Comparison of ENCODE assay signal across 20 cellular contexts in genomic region chr6:7836371-7837026, GRCh38.
A peak's percentile ranks its signal among the peaks of the same experiment; 100 is the strongest.
DNase-seq lines count a peak whose midpoint lies in the region; ATAC-seq, FAIRE-seq and TF ChIP-seq lines count a peak whose summit lies in the region.
"Had no signal": no experiment of that assay in that cellular context is flagged by ENCODE, and none has a peak within 500 bp of the region (broad histone marks: within the 10 kb centered on the region; RNA-seq: fewer than 3 reads in every experiment).

No MANE protein-coding gene starts in this region.

- H3K4me3 ChIP-seq in HepG2 (replicated peaks in 1 of 3; ENCODE audit: insufficient read depth in 1 of 3, low read depth in 2 of 3, low read length in 3 of 3) (no peak overlapping the region), right lobe of liver (no peak overlapping the region), adrenal gland (no peak overlapping the region)
- H3K4me3 ChIP-seq: A549; BLaER1 treated with 17β-estradiol and CSF1 and Interleukin-3, amounts not matched to agents 10 nM and 100 nM had no signal

- POLR2A ChIA-PET in HepG2 (lab: Yijun Ruan, JAX) = no interaction called here

- no peak overlapping the region for H3K9ac ChIP-seq in HepG2 (ENCODE audit: insufficient read depth, low read depth, low read length)
- H3K9ac ChIP-seq: BLaER1 treated with 17β-estradiol and CSF1 and Interleukin-3, amounts not matched to agents 10 nM and 100 nM had no signal

- TF ChIP-seq POLR2A in HepG2 (IDR thresholded peaks at IDR 0.05; ENCODE audit: insufficient read depth in 1 of 2, low read depth in 2 of 2, low read length in 2 of 2) (no peak), right lobe of liver (IDR thresholded peaks at IDR 0.05) (no peak), adrenal gland (IDR thresholded peaks at IDR 0.05) (no peak)

- no peaks in the 10 kb centered on the region for H3K79me2 ChIP-seq in HepG2 (ENCODE audit: insufficient read depth, low read length)

- no peaks in the 10 kb centered on the region for H3K9me3 ChIP-seq in HepG2 (ENCODE audit: low read length)
- H3K9me3 ChIP-seq in right lobe of liver = no peaks in the 10 kb centered on the region
- H3K9me3 ChIP-seq in adrenal gland (replicated peaks in 1 of 3) = no peaks in the 10 kb centered on the region
- H3K9me3 ChIP-seq: A549, Caco-2 had no signal

- H3K36me3 ChIP-seq in HepG2 (replicated peaks in 1 of 2; ENCODE audit: control insufficient read depth in 1 of 2, insufficient read depth in 2 of 2, low read length in 2 of 2) = no peaks in the 10 kb centered on the region
- no peaks in the 10 kb centered on the region for H3K36me3 ChIP-seq in right lobe of liver
- H3K36me3 ChIP-seq in adrenal gland (replicated peaks in 1 of 2) = no peaks in the 10 kb centered on the region
- H3K36me3 ChIP-seq: BLaER1 treated with 17β-estradiol and CSF1 and Interleukin-3, amounts not matched to agents 10 nM and 100 nM had no signal

- DNase-seq in HepG2 (ENCODE audit: low spot score) (peak; percentile 23), right lobe of liver (no peak), adrenal gland (peak in 4 of 7 donors; percentile 30 to 42 (median 32)), NCI-H748 (lab: John Stamatoyannopoulos, UW; ENCODE audit: unreplicated experiment) (no peak), ecto neural progenitor cell (ENCODE audit: low spot score) (no peak)
- DNase-seq: AML-193; Caco-2; Calu3; CD4-positive, alpha-beta T cell; CD8-positive, alpha-beta T cell; DMS79 treated with DMSO at 0.1 percent for 48 hours; GF-D8 had no signal

- TF ChIP-seq RAD21 in HepG2 (CRISPR knock-in tag; IDR thresholded peaks at IDR 0.05) = no peak

- TF ChIP-seq CTCF in HepG2 (CRISPR knock-in tag; IDR thresholded peaks at IDR 0.05) (no peak), right lobe of liver (IDR thresholded peaks at IDR 0.05) (no peak), adrenal gland (IDR thresholded peaks at IDR 0.05) (no peak)

- no peak for ATAC-seq in HepG2
- ATAC-seq in right lobe of liver = no peak
- ATAC-seq: A549; CD8-positive, alpha-beta T cell had no signal

- no peaks in the 10 kb centered on the region for H4K20me1 ChIP-seq in HepG2 (ENCODE audit: insufficient read depth, low read length)
- H4K20me1 ChIP-seq: BLaER1 treated with 17β-estradiol and CSF1 and Interleukin-3, amounts not matched to agents 10 nM and 100 nM had no signal

- TF ChIP-seq EP300 in HepG2 (IDR thresholded peaks at IDR 0.05; ENCODE audit: low read depth in 2 of 2, low read length in 2 of 2) (no peak), HepG2 (CRISPR knock-in tag; IDR thresholded peaks at IDR 0.05; ENCODE audit: borderline replicate concordance) (no peak)

- H3K4me2 ChIP-seq in HepG2 (ENCODE audit: low read depth, low read length) = no peak overlapping the region
- H3K4me2 ChIP-seq: A549; BLaER1 treated with 17β-estradiol and CSF1 and Interleukin-3, amounts not matched to agents 10 nM and 100 nM had no signal

- CTCF ChIA-PET in HepG2 (lab: Yijun Ruan, JAX; ENCODE audit: low intra/inter-chr PET ratio, low total read pairs) = no interaction called here

- H3K27me3 ChIP-seq in HepG2 (ENCODE audit: control insufficient read depth in 1 of 2, insufficient read depth in 2 of 2, low read length in 2 of 2) (peaks cover 0 to 24% of the 10 kb centered on the region in 2 experiments; a peak in 2 of 5 replicates), right lobe of liver (no peaks in the 10 kb centered on the region), adrenal gland (no peaks in the 10 kb centered on the region)
- H3K27me3 ChIP-seq: BLaER1 treated with 17β-estradiol and CSF1 and Interleukin-3, amounts not matched to agents 10 nM and 100 nM had no signal

- in situ Hi-C loops in HepG2 (cut with HindIII; ENCODE audit: extremely low pct_ligation_motif_present, low pct_unique_long_range_greater_than_20kb) = no loop called here

- intact Hi-C loops in HepG2 (cut with micrococcal nuclease; ENCODE audit: unreplicated experiment) = no loop called here
- intact Hi-C loops in right lobe of liver (cut with DNase I) = no loop called here
- intact Hi-C loops in adrenal gland (cut with DNase I) = no loop called here

- 0 out of 2 replicates have a peak, but pooled peaks cover 5% of the 10 kb centered on the region for H3K4me1 ChIP-seq in HepG2 (ENCODE audit: insufficient read depth, low read length)
- H3K4me1 ChIP-seq in right lobe of liver = no peaks in the 10 kb centered on the region
- H3K4me1 ChIP-seq in adrenal gland (replicated peaks in 1 of 2) = peaks cover 1 to 6% of the 10 kb centered on the region in 2 donors
- H3K4me1 ChIP-seq: A549, Caco-2 had no signal

- BruUV-seq in HepG2 (replicated peaks; lab: Mats Ljungman, UMichigan) = no TSS peak

- H2AFZ ChIP-seq in HepG2 (ENCODE audit: low read length) = no peak overlapping the region

- peak; percentile 18 for FAIRE-seq in HepG2 (lab: Jason Lieb, UNC)
- FAIRE-seq: A549, D721Med, G401.6, GM12891, GM19239 had no signal

- 47% methylated on average over 4 of the region's 4 CpGs for WGBS in HepG2 (ENCODE audit: low lambda C conversion rate)
- WGBS in right lobe of liver (ENCODE audit: insufficient coverage, low coverage, low lambda C conversion rate, missing lambda C conversion rate) = 91% methylated on average over 4 of the region's 4 CpGs
- WGBS in adrenal gland, 4 donors = 57 to 61% (median 59%) methylated on average over 4 of the region's 4 CpGs

- H3K27ac ChIP-seq in HepG2 (ENCODE audit: extremely low read length, insufficient read depth, low read length) = no peak overlapping the region
- no peak overlapping the region for H3K27ac ChIP-seq in right lobe of liver
- no peak overlapping the region for H3K27ac ChIP-seq in adrenal gland
- H3K27ac ChIP-seq: 22Rv1; A549; BLaER1 treated with 17β-estradiol and CSF1 and Interleukin-3, amounts not matched to agents 10 nM and 100 nM; C4-2B had no signal

TF ChIP-seq in HepG2, 621 proteins besides CTCF, POLR2A, EP300 and RAD21:
- TF ChIP-seq NR2F2 (IDR thresholded peaks at IDR 0.05; ENCODE audit: borderline replicate concordance, low read depth) = no peak
- TF ChIP-seq TCF7 (IDR thresholded peaks at IDR 0.05; ENCODE audit: low read depth) = peak; percentile 11; the same call in 1 of the 2 replicates
- TF ChIP-seq ZNF607 (CRISPR knock-in tag; IDR thresholded peaks at IDR 0.05; ENCODE audit: borderline replicate concordance) = no peak
- no peak for TF ChIP-seq REST (IDR thresholded peaks at IDR 0.05; ENCODE audit: borderline replicate concordance in 1 of 2, low read depth in 1 of 2, low read length in 2 of 2)

Comparison
In these comparisons a context has a peak if more than half of its experiments do, and no peak if none do; other contexts are left out.
1. DNase-seq: peak in HepG2 (single experiment) and adrenal gland (4 of 7); none in right lobe of liver (0 of 3), NCI-H748 (single experiment) and ecto neural progenitor cell (single experiment).